ENCODE assay signal across 1 cellular context in the genomic region with DNA sequence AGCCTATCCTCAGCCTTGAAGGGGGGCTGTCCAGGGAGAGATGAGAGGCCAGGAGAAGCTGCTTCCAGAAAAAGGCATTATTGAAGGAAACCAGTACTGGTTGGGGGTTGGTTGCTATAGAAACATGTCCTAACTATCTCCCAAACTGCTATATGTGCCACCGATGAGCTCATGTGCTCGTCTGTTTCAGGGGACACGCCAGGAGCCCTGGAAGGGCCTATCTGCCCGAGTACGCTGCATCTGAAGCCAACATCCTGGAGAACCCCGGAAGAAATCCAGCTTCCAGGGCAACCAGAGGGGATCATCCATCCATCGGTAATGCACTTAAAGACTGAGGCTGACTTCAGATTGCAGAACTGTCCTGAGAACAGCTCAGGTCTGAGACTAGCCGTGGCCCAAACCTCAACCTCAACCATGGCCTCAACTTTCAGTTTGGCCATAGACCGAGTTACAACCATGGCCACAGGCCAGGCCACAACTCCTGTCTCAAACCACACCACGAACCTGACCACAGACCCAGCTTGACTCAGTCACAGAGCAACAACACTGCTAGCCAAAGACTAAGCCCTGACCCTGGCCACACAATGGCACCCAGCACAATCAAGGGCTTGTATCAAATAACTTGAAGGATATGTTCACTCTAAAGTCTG.
TF ChIP-seq lines count a peak whose summit lies in the region.

No MANE protein-coding gene starts in this region.

TF ChIP-seq in WTC11, 78 proteins besides CTCF, POLR2A, EP300 and RAD21 (continued from another document):
- TF ChIP-seq, protein P1, sequence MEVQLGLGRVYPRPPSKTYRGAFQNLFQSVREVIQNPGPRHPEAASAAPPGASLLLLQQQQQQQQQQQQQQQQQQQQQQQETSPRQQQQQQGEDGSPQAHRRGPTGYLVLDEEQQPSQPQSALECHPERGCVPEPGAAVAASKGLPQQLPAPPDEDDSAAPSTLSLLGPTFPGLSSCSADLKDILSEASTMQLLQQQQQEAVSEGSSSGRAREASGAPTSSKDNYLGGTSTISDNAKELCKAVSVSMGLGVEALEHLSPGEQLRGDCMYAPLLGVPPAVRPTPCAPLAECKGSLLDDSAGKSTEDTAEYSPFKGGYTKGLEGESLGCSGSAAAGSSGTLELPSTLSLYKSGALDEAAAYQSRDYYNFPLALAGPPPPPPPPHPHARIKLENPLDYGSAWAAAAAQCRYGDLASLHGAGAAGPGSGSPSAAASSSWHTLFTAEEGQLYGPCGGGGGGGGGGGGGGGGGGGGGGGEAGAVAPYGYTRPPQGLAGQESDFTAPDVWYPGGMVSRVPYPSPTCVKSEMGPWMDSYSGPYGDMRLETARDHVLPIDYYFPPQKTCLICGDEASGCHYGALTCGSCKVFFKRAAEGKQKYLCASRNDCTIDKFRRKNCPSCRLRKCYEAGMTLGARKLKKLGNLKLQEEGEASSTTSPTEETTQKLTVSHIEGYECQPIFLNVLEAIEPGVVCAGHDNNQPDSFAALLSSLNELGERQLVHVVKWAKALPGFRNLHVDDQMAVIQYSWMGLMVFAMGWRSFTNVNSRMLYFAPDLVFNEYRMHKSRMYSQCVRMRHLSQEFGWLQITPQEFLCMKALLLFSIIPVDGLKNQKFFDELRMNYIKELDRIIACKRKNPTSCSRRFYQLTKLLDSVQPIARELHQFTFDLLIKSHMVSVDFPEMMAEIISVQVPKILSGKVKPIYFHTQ (CRISPR knock-in tag; IDR thresholded peaks at IDR 0.05), result no peak
- TF ChIP-seq ESRRA (CRISPR knock-in tag; IDR thresholded peaks at IDR 0.05; ENCODE audit: borderline replicate concordance), result no peak
- TF ChIP-seq ZNF121 (CRISPR knock-in tag; IDR thresholded peaks at IDR 0.05), result no peak
- no peak for TF ChIP-seq CBFB (CRISPR knock-in tag; IDR thresholded peaks at IDR 0.05; ENCODE audit: low read depth)
- TF ChIP-seq ZNF416 (CRISPR knock-in tag; IDR thresholded peaks at IDR 0.05), result no peak
- no peak for TF ChIP-seq FOXK1 (CRISPR knock-in tag; IDR thresholded peaks at IDR 0.05)
- TF ChIP-seq CREB1 (CRISPR knock-in tag; IDR thresholded peaks at IDR 0.05), result no peak
- TF ChIP-seq IRF2 (CRISPR knock-in tag; IDR thresholded peaks at IDR 0.05; ENCODE audit: borderline replicate concordance, low read depth), result no peak
- TF ChIP-seq, protein P2, sequence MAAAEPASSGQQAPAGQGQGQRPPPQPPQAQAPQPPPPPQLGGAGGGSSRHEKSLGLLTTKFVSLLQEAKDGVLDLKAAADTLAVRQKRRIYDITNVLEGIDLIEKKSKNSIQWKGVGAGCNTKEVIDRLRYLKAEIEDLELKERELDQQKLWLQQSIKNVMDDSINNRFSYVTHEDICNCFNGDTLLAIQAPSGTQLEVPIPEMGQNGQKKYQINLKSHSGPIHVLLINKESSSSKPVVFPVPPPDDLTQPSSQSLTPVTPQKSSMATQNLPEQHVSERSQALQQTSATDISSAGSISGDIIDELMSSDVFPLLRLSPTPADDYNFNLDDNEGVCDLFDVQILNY (CRISPR knock-in tag; IDR thresholded peaks at IDR 0.05), result no peak
- no peak for TF ChIP-seq MXD4 (CRISPR knock-in tag; IDR thresholded peaks at IDR 0.05; ENCODE audit: borderline replicate concordance)
- no peak for TF ChIP-seq TEAD1 (CRISPR knock-in tag; IDR thresholded peaks at IDR 0.05)
- no peak for TF ChIP-seq SMAD4 (CRISPR knock-in tag; IDR thresholded peaks at IDR 0.05)
- no peak for TF ChIP-seq ATF1 (CRISPR knock-in tag; IDR thresholded peaks at IDR 0.05)
TF ChIP-seq in WTC11: peak in this region for 0.
